17 cellular contexts compared by ENCODE assay signal in the genomic region with DNA sequence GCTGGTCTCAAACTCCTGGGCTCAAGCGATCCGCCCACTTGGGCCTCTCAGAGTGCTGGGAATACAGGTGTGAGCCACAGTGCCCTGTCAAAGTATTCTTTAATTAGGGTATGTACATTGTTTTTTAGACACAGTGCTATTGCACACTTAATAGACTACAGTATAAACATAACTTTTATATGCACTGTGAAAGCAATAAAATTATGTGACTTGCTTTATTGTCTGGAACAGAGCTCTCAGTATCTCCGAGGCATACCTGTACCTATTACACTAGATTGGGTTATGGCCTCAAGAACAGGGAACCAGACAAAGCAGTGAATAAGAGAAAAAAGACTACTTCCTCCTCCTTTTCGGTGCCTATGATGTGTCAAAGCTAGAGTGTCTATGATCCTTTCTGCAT. TPM values are rescaled to one million over a fixed set of nuclear protein-coding genes. Genes with fewer than 3 reads are reported as not detected.
DNase-seq lines count a peak whose midpoint lies in the region; TF ChIP-seq lines count a peak whose summit lies in the region.
"Had no signal": no experiment of that assay in that cellular context is flagged by ENCODE, and none has a peak within 500 bp of the region (broad histone marks: within the 10 kb centered on the region; RNA-seq: fewer than 3 reads in every experiment).

No MANE protein-coding gene starts in this region.

- H3K36me3 ChIP-seq in OCI-LY1 (ENCODE audit: insufficient read depth, low read length) = no peaks in the 10 kb centered on the region
- no peaks in the 10 kb centered on the region for H3K36me3 ChIP-seq in SU-DHL-6 (ENCODE audit: low read length)
- peaks cover 26% of the 10 kb centered on the region for H3K36me3 ChIP-seq in osteoblast (ENCODE audit: insufficient read depth, low read length)
- no peaks in the 10 kb centered on the region for H3K36me3 ChIP-seq in tibial artery
- H3K36me3 ChIP-seq: BE2C had no signal

- intact Hi-C loops in tibial artery (cut with DNase I; ENCODE audit: low total_unique reads) = loop anchor here (10.0 kb wide), 1 partner anchor 86 kb away; no protein-coding TSS in a partner anchor

- no peaks in the 10 kb centered on the region for H4K20me1 ChIP-seq in OCI-LY1 (ENCODE audit: insufficient read depth, low read length)
- no peaks in the 10 kb centered on the region for H4K20me1 ChIP-seq in SU-DHL-6 (ENCODE audit: low read depth, low read length)
- no peaks in the 10 kb centered on the region for H4K20me1 ChIP-seq in osteoblast (ENCODE audit: insufficient read depth, low read length)

- H3F3A ChIP-seq in OCI-LY1 (ENCODE audit: insufficient read depth, low read length) = no peaks in the 10 kb centered on the region
- H3F3A ChIP-seq in SU-DHL-6 (ENCODE audit: insufficient read depth) = peaks cover 3% of the 10 kb centered on the region; the same call in 1 of the 2 replicates

- no peak for TF ChIP-seq CTCF in C4-2B (conservative IDR thresholded peaks at IDR 0.05)
- no peak for TF ChIP-seq CTCF in OCI-LY1 (IDR thresholded peaks at IDR 0.05; ENCODE audit: low read length)
- no peak for TF ChIP-seq CTCF in SU-DHL-6 (IDR thresholded peaks at IDR 0.05; ENCODE audit: insufficient read depth, low read length, poor library complexity, severe bottlenecking)
- TF ChIP-seq CTCF in osteoblast (IDR thresholded peaks at IDR 0.05; ENCODE audit: extremely low read depth, low read depth, low read length) = no peak
- no peak for TF ChIP-seq CTCF in tibial artery (IDR thresholded peaks at IDR 0.05)

- H3K4me1 ChIP-seq in OCI-LY1 (ENCODE audit: insufficient read depth, low read length, severe bottlenecking) = peaks cover 18% of the 10 kb centered on the region
- H3K4me1 ChIP-seq in osteoblast (ENCODE audit: insufficient read depth, low read length) = peaks cover 4% of the 10 kb centered on the region
- no peaks in the 10 kb centered on the region for H3K4me1 ChIP-seq in tibial artery
- H3K4me1 ChIP-seq: BE2C had no signal

- DNase-seq in osteoblast (ENCODE audit: insufficient read length, low spot score, missing footprints) = peak; percentile 15
- no peak for DNase-seq in tibial artery
- no peak for DNase-seq in GF-D8 (lab: John Stamatoyannopoulos, UW)
- DNase-seq in LoVo (ENCODE audit: low spot score) = no peak
- DNase-seq: BE2C; CD8-positive, alpha-beta T cell; COR-L47; DMS153; DMS79 treated with DMSO at 0.1 percent for 48 hours; EL; HCEC 1CT; HFFc6 had no signal

- H3K9ac ChIP-seq in OCI-LY1 (ENCODE audit: low read length) (no peak overlapping the region), SU-DHL-6 (ENCODE audit: low read length) (no peak overlapping the region)

- H3K4me2 ChIP-seq in OCI-LY1 (ENCODE audit: low read length) (no peak overlapping the region), SU-DHL-6 (ENCODE audit: low read depth, low read length, poor library complexity, severe bottlenecking) (no peak overlapping the region), osteoblast (ENCODE audit: insufficient read depth, low read length) (no peak overlapping the region)
- H3K4me2 ChIP-seq: A549 had no signal

- H3K9me2 ChIP-seq in OCI-LY1 (ENCODE audit: low read depth, low read length) (no peaks in the 10 kb centered on the region), SU-DHL-6 (replicated peaks; ENCODE audit: insufficient read depth, low read length) (no peaks in the 10 kb centered on the region)

- H2AFZ ChIP-seq in OCI-LY1 (ENCODE audit: low read length) (no peak overlapping the region), SU-DHL-6 (ENCODE audit: low read depth, low read length, severe bottlenecking) (peak overlapping the region; percentile 51), osteoblast (ENCODE audit: low read length) (no peak overlapping the region)

- H3K79me2 ChIP-seq in OCI-LY1 (ENCODE audit: insufficient read depth, low read length) = no peaks in the 10 kb centered on the region
- H3K79me2 ChIP-seq in SU-DHL-6 (ENCODE audit: insufficient read depth, low read length) = no peaks in the 10 kb centered on the region
- no peaks in the 10 kb centered on the region for H3K79me2 ChIP-seq in osteoblast (ENCODE audit: insufficient read depth, low read length)

- H3K4me3 ChIP-seq in OCI-LY1 (ENCODE audit: low read depth, low read length, poor library complexity, severe bottlenecking) (no peak overlapping the region), SU-DHL-6 (ENCODE audit: insufficient read depth, low read length, poor library complexity, severe bottlenecking) (no peak overlapping the region), osteoblast (ENCODE audit: insufficient read depth, low read length) (no peak overlapping the region), tibial artery (no peak overlapping the region)
- H3K4me3 ChIP-seq: A549 had no signal

- H3K27ac ChIP-seq in C4-2B (peak overlapping the region; percentile 2; the same call in 1 of the 2 replicates), OCI-LY1 (ENCODE audit: low read depth, low read length, poor library complexity, severe bottlenecking) (peak overlapping the region; percentile 9), SU-DHL-6 (ENCODE audit: low read depth, low read length) (no peak overlapping the region), osteoblast (ENCODE audit: low read depth, low read length) (no peak overlapping the region), tibial artery (no peak overlapping the region)
- H3K27ac ChIP-seq: A549, HL-60 had no signal

- H3K9me3 ChIP-seq in OCI-LY1 (ENCODE audit: low read length) = no peaks in the 10 kb centered on the region
- no peaks in the 10 kb centered on the region for H3K9me3 ChIP-seq in SU-DHL-6 (ENCODE audit: insufficient read depth, low read length)
- H3K9me3 ChIP-seq in osteoblast (ENCODE audit: low read depth, low read length) = no peaks in the 10 kb centered on the region
- H3K9me3 ChIP-seq in tibial artery = no peaks in the 10 kb centered on the region
- H3K9me3 ChIP-seq: A549, BE2C had no signal

- H3K27me3 ChIP-seq in OCI-LY1 (ENCODE audit: insufficient read depth, low read length) (no peaks in the 10 kb centered on the region), SU-DHL-6 (ENCODE audit: low read length) (no peaks in the 10 kb centered on the region), osteoblast (ENCODE audit: insufficient read depth, low read length) (no peaks in the 10 kb centered on the region), tibial artery (no peaks in the 10 kb centered on the region)
- H3K27me3 ChIP-seq: BE2C had no signal

RNA-seq across cellular contexts. Expression of a gene that starts 13.1 kb away (rescaled TPM):
- total RNA-seq in osteoblast = under 0.01 TPM in 1 of 2 replicates, not detected in the other
- total RNA-seq: CD8-positive, alpha-beta T cell had no signal

Comparison
In these comparisons a context has a peak if more than half of its experiments do, and no peak if none do; other contexts are left out.
1. H3K27ac ChIP-seq: peak in C4-2B (single experiment) and OCI-LY1 (single experiment); none in SU-DHL-6 (single experiment), osteoblast (single experiment) and tibial artery (0 of 2).